In genomic region chr21:44085491-44086321, GRCh38 we compare ENCODE assay signal across 10 cellular contexts. TPM values are rescaled to one million over a fixed set of nuclear protein-coding genes. Genes with fewer than 3 reads are reported as not detected.
A peak's percentile ranks its signal among the peaks of the same experiment; 100 is the strongest.
DNase-seq lines count a peak whose midpoint lies in the region; ATAC-seq and TF ChIP-seq lines count a peak whose summit lies in the region.
"Had no signal": no experiment of that assay in that cellular context is flagged by ENCODE, and none has a peak within 500 bp of the region (broad histone marks: within the 10 kb centered on the region; RNA-seq: fewer than 3 reads in every experiment).

No MANE protein-coding gene starts in this region.

- no peak for TF ChIP-seq CTCF in upper lobe of right lung (IDR thresholded peaks at IDR 0.05)

- H3K27ac ChIP-seq in upper lobe of right lung: peak overlapping the region; percentile 80

- no peaks in the 10 kb centered on the region for H3K27me3 Mint-ChIP-seq in activated naive CD4-positive, alpha-beta T cell treated with anti-CD3 and anti-CD28 coated beads, Interleukin-2, amount 50 U/mL, for 24 hours

- intact Hi-C loops in upper lobe of right lung (cut with DNase I): no loop called here

- H3K9ac ChIP-seq in mucosa of stomach (ENCODE audit: low read length): peak overlapping the region; percentile 38

- H3K9me3 Mint-ChIP-seq in activated naive CD4-positive, alpha-beta T cell treated with anti-CD3 and anti-CD28 coated beads, Interleukin-2, amount 50 U/mL, for 24 hours: no peaks in the 10 kb centered on the region

- H3K9me3 ChIP-seq in mucosa of stomach (ENCODE audit: control insufficient read depth, low read length) (no peaks in the 10 kb centered on the region), upper lobe of right lung (no peaks in the 10 kb centered on the region)
- H3K9me3 ChIP-seq: BLaER1 treated with 17β-estradiol and CSF1 and Interleukin-3, amounts not matched to agents 10 nM and 100 nM had no signal

- no peaks in the 10 kb centered on the region for H3K27me3 ChIP-seq in mucosa of stomach (ENCODE audit: control insufficient read depth, insufficient read depth, low read length)
- no peaks in the 10 kb centered on the region for H3K27me3 ChIP-seq in upper lobe of right lung
- H3K27me3 ChIP-seq: BLaER1 treated with 17β-estradiol and CSF1 and Interleukin-3, amounts not matched to agents 10 nM and 100 nM had no signal

- peaks cover 28% of the 10 kb centered on the region for H3K36me3 Mint-ChIP-seq in activated naive CD4-positive, alpha-beta T cell treated with anti-CD3 and anti-CD28 coated beads, Interleukin-2, amount 50 U/mL, for 24 hours

- H3K4me1 ChIP-seq in mucosa of stomach (ENCODE audit: control insufficient read depth, insufficient read depth, low read length) (peaks cover 24% of the 10 kb centered on the region), upper lobe of right lung (peaks cover 27% of the 10 kb centered on the region)

- H3K4me3 ChIP-seq in mucosa of stomach (ENCODE audit: low read length) (no peak overlapping the region), upper lobe of right lung (no peak overlapping the region)
- H3K4me3 ChIP-seq: BLaER1 treated with 17β-estradiol and CSF1 and Interleukin-3, amounts not matched to agents 10 nM and 100 nM had no signal

- peak overlapping the region; percentile 80 for H3K4me3 Mint-ChIP-seq in activated naive CD4-positive, alpha-beta T cell treated with anti-CD3 and anti-CD28 coated beads, Interleukin-2, amount 50 U/mL, for 24 hours

- H3K4me1 Mint-ChIP-seq in activated naive CD4-positive, alpha-beta T cell treated with anti-CD3 and anti-CD28 coated beads, Interleukin-2, amount 50 U/mL, for 24 hours: peaks cover 98% of the 10 kb centered on the region

- no peak for ATAC-seq in upper lobe of right lung
- no peak for ATAC-seq in HG03097 (IDR thresholded peaks at IDR 0.05; ENCODE audit: low FRiP score, unreplicated experiment)
- ATAC-seq in GM18867 (IDR thresholded peaks at IDR 0.05; ENCODE audit: unreplicated experiment): no peak
- ATAC-seq in GM18861 (IDR thresholded peaks at IDR 0.05; ENCODE audit: unreplicated experiment): no peak

- peaks cover 18% of the 10 kb centered on the region for H3K36me3 ChIP-seq in mucosa of stomach (ENCODE audit: control insufficient read depth, insufficient read depth, low read length)
- peaks cover 88% of the 10 kb centered on the region for H3K36me3 ChIP-seq in upper lobe of right lung

- no peak for DNase-seq in activated naive CD4-positive, alpha-beta T cell (lab: John Stamatoyannopoulos, UW)
- DNase-seq in epidermal melanocyte (ENCODE audit: insufficient read length, low spot score) (peak; percentile 22), upper lobe of right lung (peak; percentile 53)
- DNase-seq: NCI-H774 had no signal

- H3K27ac Mint-ChIP-seq in activated naive CD4-positive, alpha-beta T cell treated with anti-CD3 and anti-CD28 coated beads, Interleukin-2, amount 50 U/mL, for 24 hours: peak overlapping the region; percentile 97

RNA-seq across cellular contexts. Expression of gene PWP2, which starts 21.5 kb away (rescaled TPM):
- 9.9 TPM for total RNA-seq in upper lobe of right lung

RNA-seq across cellular contexts. Expression of gene GATD3, which starts 47.8 kb away (rescaled TPM):
- total RNA-seq in upper lobe of right lung: 44.5 TPM

Comparison
In these comparisons a context has a peak if more than half of its experiments do, and no peak if none do; other contexts are left out.
1. DNase-seq: peak in epidermal melanocyte (single experiment) and upper lobe of right lung (single experiment); none in activated naive CD4-positive, alpha-beta T cell (0 of 4).